9 cellular contexts compared by ENCODE assay signal in genomic region chr17:80833952-80834895, GRCh38.
DNase-seq lines count a peak whose midpoint lies in the region; ATAC-seq, FAIRE-seq and TF ChIP-seq lines count a peak whose summit lies in the region.
"Had no signal": no experiment of that assay in that cellular context is flagged by ENCODE, and none has a peak within 500 bp of the region (broad histone marks: within the 10 kb centered on the region; RNA-seq: fewer than 3 reads in every experiment).

No MANE protein-coding gene starts in this region.

- ATAC-seq in activated CD4-positive, alpha-beta T cell treated with anti-CD3 and anti-CD28 coated beads for 36 hours, result no peak

- peak in 1 of 2 donors; percentile 53 for TF ChIP-seq POLR2A in adrenal gland (IDR thresholded peaks at IDR 0.05)
- no peak for TF ChIP-seq POLR2A in thyroid gland (IDR thresholded peaks at IDR 0.05)

- no peaks in the 10 kb centered on the region for H3K27me3 Mint-ChIP-seq in activated CD4-positive, alpha-beta T cell treated with anti-CD3 and anti-CD28 coated beads for 36 hours
- peaks cover 4% of the 10 kb centered on the region for H3K27me3 Mint-ChIP-seq in endothelial cell (ENCODE audit: unreplicated experiment)

- H3K27ac Mint-ChIP-seq in activated CD4-positive, alpha-beta T cell treated with anti-CD3 and anti-CD28 coated beads for 36 hours, result peak overlapping the region; percentile 80
- no peak overlapping the region for H3K27ac Mint-ChIP-seq in endothelial cell (ENCODE audit: unreplicated experiment)

- H3K27ac ChIP-seq in adrenal gland, result peak overlapping the region; percentile 19 to 98 (median 84)
- no peak overlapping the region for H3K27ac ChIP-seq in kidney (ENCODE audit: low read depth in 2 of 2, low read length in 2 of 2)
- H3K27ac ChIP-seq in thyroid gland, result peak overlapping the region; percentile 75 to 94 (median 76)
- H3K27ac ChIP-seq: VCaP had no signal

- H3K27me3 ChIP-seq in adrenal gland (no peaks in the 10 kb centered on the region), thyroid gland (no peaks in the 10 kb centered on the region)

- H3K9me3 Mint-ChIP-seq in activated CD4-positive, alpha-beta T cell treated with anti-CD3 and anti-CD28 coated beads for 36 hours (ENCODE audit: low read depth), result no peaks in the 10 kb centered on the region
- H3K9me3 Mint-ChIP-seq in endothelial cell (ENCODE audit: unreplicated experiment), result no peaks in the 10 kb centered on the region

- DNase-seq in activated CD4-positive, alpha-beta T cell treated with anti-CD3 and anti-CD28 coated beads for 36 hours, result no peak
- no peak for DNase-seq in activated CD4-positive, alpha-beta T cell treated with anti-CD3 and anti-CD28 coated beads, Interleukin-2, amount 50 U/mL, for 48 hours
- peak; percentile 59 to 88 (median 83) for DNase-seq in adrenal gland
- peak; percentile 62 for DNase-seq in kidney
- DNase-seq in thyroid gland, result peak; percentile 25 to 41
- DNase-seq in stimulated activated CD4-positive, alpha-beta T cell treated with anti-CD3 and anti-CD28 coated beads, Interleukin-2, amount 100 ng/mL, for 24 hours, result no peak
- DNase-seq in NCI-H510A (lab: John Stamatoyannopoulos, UW), result no peak
- no peak for DNase-seq in endothelial cell (ENCODE audit: low spot score)

- POLR2A ChIA-PET in activated CD4-positive, alpha-beta T cell treated with anti-CD3 and anti-CD28 coated beads for 36 hours (lab: Charles Lee), result interaction anchor here (1.4 to 1.7 kb wide), 2 partner anchors 22 to 42 kb away, joined by 5 to 9 read pairs; no protein-coding TSS in a partner anchor

- H3K4me1 Mint-ChIP-seq in activated CD4-positive, alpha-beta T cell treated with anti-CD3 and anti-CD28 coated beads for 36 hours, result peaks cover 44% of the 10 kb centered on the region
- peaks cover 7% of the 10 kb centered on the region for H3K4me1 Mint-ChIP-seq in endothelial cell (ENCODE audit: unreplicated experiment)

- WGBS in adrenal gland, 4 donors, result 38 to 57% (median 50%) methylated on average over 36 to 42 of the region's 42 CpGs
- WGBS in thyroid gland, 2 donors, result 74 to 77% methylated on average over 40 to 42 of the region's 42 CpGs

- intact Hi-C loops in activated CD4-positive, alpha-beta T cell treated with anti-CD3 and anti-CD28 coated beads for 36 hours (cut with DNase I, micrococcal nuclease), result loop anchor here (1.0 to 2.0 kb wide), 10 partner anchors 22 to 615 kb away; no protein-coding TSS in a partner anchor
- intact Hi-C loops in adrenal gland (cut with DNase I) (no loop called here), kidney (cut with DNase I) (no loop called here), thyroid gland (cut with DNase I) (no loop called here)

- TF ChIP-seq CTCF in adrenal gland (IDR thresholded peaks at IDR 0.05) (no peak), kidney (IDR thresholded peaks at IDR 0.05; ENCODE audit: borderline replicate concordance, extremely low read depth, insufficient read depth) (no peak), thyroid gland (IDR thresholded peaks at IDR 0.05) (no peak), endothelial cell (IDR thresholded peaks at IDR 0.05; ENCODE audit: unreplicated experiment) (no peak)

- FAIRE-seq in kidney (lab: Jason Lieb, UNC), result no peak

- H3K9ac ChIP-seq in kidney (ENCODE audit: low read length in 2 of 2), result no peak overlapping the region

- H3K36me3 ChIP-seq in adrenal gland (replicated peaks in 1 of 2), result no peaks in the 10 kb centered on the region
- H3K36me3 ChIP-seq in kidney (ENCODE audit: control insufficient read depth in 1 of 2, insufficient read depth in 2 of 2, low read length in 2 of 2), result no peaks in the 10 kb centered on the region
- peaks cover 0 to 6% of the 10 kb centered on the region in 2 donors for H3K36me3 ChIP-seq in thyroid gland

- no peak overlapping the region for H3K4me3 Mint-ChIP-seq in activated CD4-positive, alpha-beta T cell treated with anti-CD3 and anti-CD28 coated beads for 36 hours
- H3K4me3 Mint-ChIP-seq in endothelial cell (ENCODE audit: unreplicated experiment), result no peak overlapping the region

- H3K9me3 ChIP-seq in adrenal gland (replicated peaks in 1 of 3), result no peaks in the 10 kb centered on the region
- H3K9me3 ChIP-seq in kidney (ENCODE audit: control insufficient read depth in 1 of 2, low read length in 2 of 2), result no peaks in the 10 kb centered on the region
- H3K9me3 ChIP-seq in thyroid gland, result no peaks in the 10 kb centered on the region

- H3K4me3 ChIP-seq in adrenal gland (peak overlapping the region in 1 of 4 donors; percentile 55), kidney (ENCODE audit: low read length in 2 of 2) (no peak overlapping the region), thyroid gland (replicated peaks in 1 of 3) (no peak overlapping the region)

- H3K4me1 ChIP-seq in adrenal gland (replicated peaks in 1 of 2) (peaks cover 21 to 25% of the 10 kb centered on the region in 2 donors), kidney (ENCODE audit: control insufficient read depth in 1 of 2, insufficient read depth in 1 of 2, low read depth in 1 of 2, low read length in 2 of 2) (peaks cover 0 to 7% of the 10 kb centered on the region in 2 donors), thyroid gland (peaks cover 6 to 9% of the 10 kb centered on the region in 2 donors)

- CTCF ChIA-PET in activated CD4-positive, alpha-beta T cell treated with anti-CD3 and anti-CD28 coated beads for 36 hours (lab: Charles Lee), result interaction anchor here (1.4 to 2.2 kb wide), 2 partner anchors 20 to 43 kb away, joined by 5 to 9 read pairs; no protein-coding TSS in a partner anchor

- peaks cover 12% of the 10 kb centered on the region for H3K36me3 Mint-ChIP-seq in activated CD4-positive, alpha-beta T cell treated with anti-CD3 and anti-CD28 coated beads for 36 hours (ENCODE audit: low read depth)
- H3K36me3 Mint-ChIP-seq in endothelial cell (ENCODE audit: low read depth, unreplicated experiment), result no peaks in the 10 kb centered on the region

Comparison
In these comparisons a context has a peak if more than half of its experiments do, and no peak if none do; other contexts are left out.
1. DNase-seq: peak in adrenal gland (7 of 7), kidney (single experiment) and thyroid gland (2 of 2); none in activated CD4-positive, alpha-beta T cell treated with anti-CD3 and anti-CD28 coated beads for 36 hours (single experiment), activated CD4-positive, alpha-beta T cell treated with anti-CD3 and anti-CD28 coated beads, Interleukin-2, amount 50 U/mL, for 48 hours (0 of 2), stimulated activated CD4-positive, alpha-beta T cell treated with anti-CD3 and anti-CD28 coated beads, Interleukin-2, amount 100 ng/mL, for 24 hours (0 of 2), NCI-H510A (single experiment) and endothelial cell (single experiment).
2. H3K27ac ChIP-seq: peak in adrenal gland (5 of 5) and thyroid gland (3 of 3); none in kidney (0 of 2).
3. intact Hi-C loops: an anchor here in activated CD4-positive, alpha-beta T cell treated with anti-CD3 and anti-CD28 coated beads for 36 hours (1.0 to 2.0 kb wide); none called in adrenal gland, kidney and thyroid gland.